19 cellular contexts compared by ENCODE assay signal in the genomic region with DNA sequence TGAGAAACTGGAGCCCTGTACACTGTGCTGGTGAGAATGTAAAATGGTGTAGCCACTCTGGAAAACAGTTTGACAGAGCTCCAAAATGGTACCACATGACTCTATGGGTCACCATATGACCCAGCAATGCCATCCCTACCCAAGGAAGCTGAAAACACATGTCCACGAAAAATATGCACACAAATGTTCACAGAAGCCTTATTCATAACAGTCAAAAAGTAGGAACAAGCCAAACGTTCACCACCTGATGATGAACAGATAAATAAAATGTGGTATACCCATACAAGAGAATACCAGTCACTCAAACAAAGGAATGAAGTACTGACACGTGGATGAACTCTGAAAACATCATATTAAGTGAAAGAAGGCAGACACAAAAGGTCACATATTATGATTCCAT. TPM values are rescaled to one million over a fixed set of nuclear protein-coding genes. Genes with fewer than 3 reads are reported as not detected.
DNase-seq lines count a peak whose midpoint lies in the region; ATAC-seq, FAIRE-seq and TF ChIP-seq lines count a peak whose summit lies in the region.
"Had no signal": no experiment of that assay in that cellular context is flagged by ENCODE, and none has a peak within 500 bp of the region (broad histone marks: within the 10 kb centered on the region; RNA-seq: fewer than 3 reads in every experiment).

No MANE protein-coding gene starts in this region.

- H3K36me3 Mint-ChIP-seq in astrocyte (ENCODE audit: low read depth, unreplicated experiment) = peaks cover 6% of the 10 kb centered on the region

- 51% methylated on average over 3 of the region's 3 CpGs for WGBS in right cardiac atrium
- 26 to 50% (median 28%) methylated on average over 3 of the region's 3 CpGs for WGBS in stomach, 5 donors
- WGBS in lower leg skin, 2 donors = 56 to 59% methylated on average over 3 of the region's 3 CpGs
- WGBS in mesendoderm (ENCODE audit: extremely low coverage, insufficient coverage, low lambda C conversion rate) = no CpG with 5 or more reads among the region's 3 CpGs

- intact Hi-C loops in left ventricle myocardium inferior (cut with micrococcal nuclease) = no loop called here
- intact Hi-C loops in Right ventricle myocardium inferior (cut with DNase I) = loop anchor here (10.0 kb wide), 2 partner anchors 388 to 622 kb away; partner anchors contain the start of genes CEP192 and IMPA2
- intact Hi-C loops in right cardiac atrium (cut with DNase I) = loop anchor here in 1 of 4 donors (10.0 kb wide), 1 partner anchor 58 kb away; no protein-coding TSS in a partner anchor
- intact Hi-C loops in stomach (cut with DNase I; ENCODE audit: low total_unique reads) = no loop called here
- intact Hi-C loops in lower leg skin (cut with DNase I; ENCODE audit: low total_unique reads) = no loop called here

- H3K27ac ChIP-seq in left ventricle myocardium inferior (replicated peaks) (peak overlapping the region; percentile 100), astrocyte (ENCODE audit: low read depth, low read length) (no peak overlapping the region), right cardiac atrium (ENCODE audit: low read length) (peak overlapping the region; percentile 51), stomach (peak overlapping the region in 4 of 5 donors; percentile 40 to 58 (median 54)), Peyer's patch (peak overlapping the region in 1 of 4 donors; percentile 43), mesendoderm (ENCODE audit: low read depth, low read length) (no peak overlapping the region)
- H3K27ac ChIP-seq: C4-2B had no signal

- H3K56ac ChIP-seq in mesendoderm (ENCODE audit: low read length) = no peak overlapping the region

- H3K27me3 Mint-ChIP-seq in astrocyte (ENCODE audit: low read depth, unreplicated experiment) = no peaks in the 10 kb centered on the region

- no peak overlapping the region for H3K9ac ChIP-seq in astrocyte (ENCODE audit: low read length)
- H3K9ac ChIP-seq in mesendoderm (ENCODE audit: low read length) = no peak overlapping the region

- H4K20me1 ChIP-seq in astrocyte (ENCODE audit: insufficient read depth, low read length) = peaks cover 74% of the 10 kb centered on the region

- peaks cover 86% of the 10 kb centered on the region for H3K79me2 ChIP-seq in astrocyte (ENCODE audit: insufficient read depth, low read length)
- peaks cover 61% of the 10 kb centered on the region for H3K79me2 ChIP-seq in mesendoderm (ENCODE audit: control insufficient read depth, insufficient read depth, low read length)

- H3K4me3 ChIP-seq in left ventricle myocardium inferior = peak overlapping the region; percentile 90
- H3K4me3 ChIP-seq in astrocyte (ENCODE audit: insufficient read depth, low read depth, low read length) = no peak overlapping the region
- no peak overlapping the region for H3K4me3 ChIP-seq in right cardiac atrium (ENCODE audit: low read length)
- H3K4me3 ChIP-seq in stomach = no peak overlapping the region
- H3K4me3 ChIP-seq in lower leg skin (ENCODE audit: low read depth, poor library complexity, severe bottlenecking) = no peak overlapping the region
- H3K4me3 ChIP-seq in Peyer's patch = no peak overlapping the region
- H3K4me3 ChIP-seq in mesendoderm (ENCODE audit: low read length) = no peak overlapping the region

- no peak overlapping the region for H2BK5ac ChIP-seq in mesendoderm (ENCODE audit: low read length)

- H3K79me1 ChIP-seq in mesendoderm (ENCODE audit: low read length) = peaks cover 15% of the 10 kb centered on the region

- no peaks in the 10 kb centered on the region for H3K9me3 ChIP-seq in left ventricle myocardium inferior (replicated peaks)
- no peaks in the 10 kb centered on the region for H3K9me3 ChIP-seq in astrocyte (ENCODE audit: insufficient read depth, low read depth, low read length)
- no peaks in the 10 kb centered on the region for H3K9me3 ChIP-seq in right cardiac atrium (ENCODE audit: control insufficient read depth, low read length)
- H3K9me3 ChIP-seq in stomach = no peaks in the 10 kb centered on the region
- H3K9me3 ChIP-seq in Peyer's patch = no peaks in the 10 kb centered on the region

- H2AFZ ChIP-seq in astrocyte (ENCODE audit: low read depth, low read length) = no peak overlapping the region

- H3K4me2 ChIP-seq in astrocyte (ENCODE audit: low read length) (no peak overlapping the region), mesendoderm (ENCODE audit: low read length) (no peak overlapping the region)

- no peak overlapping the region for H2AK5ac ChIP-seq in mesendoderm (ENCODE audit: low read length)

- no peak for DNase-seq in left ventricle myocardium inferior
- no peak for DNase-seq in Right ventricle myocardium inferior (ENCODE audit: missing footprints)
- no peak for DNase-seq in astrocyte (ENCODE audit: low read depth)
- no peak for DNase-seq in right cardiac atrium
- DNase-seq in stomach = no peak
- DNase-seq in lower leg skin (ENCODE audit: low spot score in 2 of 2) = no peak
- no peak for DNase-seq in Peyer's patch
- no peak for DNase-seq in mesendoderm
- DNase-seq: COR-L47, DMS153, NCI-H1417, NCI-H1930, NCI-H2171, NCI-H446 treated with DMSO at 0.1 percent for 48 hours, NCI-H774 had no signal

- no peak for TF ChIP-seq EP300 in stomach (IDR thresholded peaks at IDR 0.05)

- H3K36me3 ChIP-seq in left ventricle myocardium inferior (peaks cover 31% of the 10 kb centered on the region), astrocyte (ENCODE audit: insufficient read depth, low read length) (peaks cover 8% of the 10 kb centered on the region), stomach (peaks cover 11 to 31% (median 23%) of the 10 kb centered on the region in 4 donors), Peyer's patch (peaks cover 0 to 19% (median under 1%) of the 10 kb centered on the region in 3 donors), mesendoderm (ENCODE audit: control insufficient read depth, insufficient read depth, low read length) (no peaks in the 10 kb centered on the region)

- H3K9me3 Mint-ChIP-seq in astrocyte (ENCODE audit: unreplicated experiment) = no peaks in the 10 kb centered on the region

- H2BK15ac ChIP-seq in mesendoderm (replicated peaks; ENCODE audit: low read depth) = no peak overlapping the region

- H3K27ac Mint-ChIP-seq in astrocyte (ENCODE audit: unreplicated experiment) = no peak overlapping the region

- H4K8ac ChIP-seq in mesendoderm (ENCODE audit: low read depth, low read length) = no peak overlapping the region

- FAIRE-seq in astrocyte (lab: Jason Lieb, UNC) = no peak
- FAIRE-seq: A204.1, H54 had no signal

- TF ChIP-seq CTCF in left ventricle myocardium inferior (IDR thresholded peaks at IDR 0.05; ENCODE audit: borderline replicate concordance) (no peak), astrocyte (IDR thresholded peaks at IDR 0.05; ENCODE audit: insufficient read depth, low read depth, low read length) (no peak), stomach (IDR thresholded peaks at IDR 0.05) (no peak), lower leg skin (IDR thresholded peaks at IDR 0.05) (no peak), Peyer's patch (IDR thresholded peaks at IDR 0.05) (no peak)

- H3K23ac ChIP-seq in mesendoderm (ENCODE audit: low read length) = no peak overlapping the region

- ATAC-seq in Right ventricle myocardium inferior = no peak
- no peak for ATAC-seq in right cardiac atrium
- ATAC-seq: Panc1 had no signal

- no peak overlapping the region for H2BK120ac ChIP-seq in mesendoderm (ENCODE audit: low read depth, low read length)

- H3K4ac ChIP-seq in mesendoderm (ENCODE audit: low read depth, low read length) = no peak overlapping the region

- H3K4me1 ChIP-seq in left ventricle myocardium inferior = peaks cover 95% of the 10 kb centered on the region
- peaks cover 23% of the 10 kb centered on the region for H3K4me1 ChIP-seq in astrocyte (ENCODE audit: insufficient read depth, low read length)
- H3K4me1 ChIP-seq in right cardiac atrium (ENCODE audit: control insufficient read depth, insufficient read depth, low read length) = peaks cover 12% of the 10 kb centered on the region
- peaks cover 25 to 59% (median 54%) of the 10 kb centered on the region in 4 donors for H3K4me1 ChIP-seq in stomach
- H3K4me1 ChIP-seq in Peyer's patch = peaks cover 0 to 55% (median 2%) of the 10 kb centered on the region in 4 donors
- H3K4me1 ChIP-seq in mesendoderm (ENCODE audit: control insufficient read depth, low read depth, low read length) = peaks cover 2% of the 10 kb centered on the region

- no peak overlapping the region for H4K5ac ChIP-seq in mesendoderm (ENCODE audit: low read length)

- no peaks in the 10 kb centered on the region for H3K27me3 ChIP-seq in left ventricle myocardium inferior (ENCODE audit: low read depth)
- H3K27me3 ChIP-seq in astrocyte (ENCODE audit: insufficient read depth, low read length) = no peaks in the 10 kb centered on the region
- no peaks in the 10 kb centered on the region for H3K27me3 ChIP-seq in right cardiac atrium (ENCODE audit: control insufficient read depth, insufficient read depth)
- no peaks in the 10 kb centered on the region for H3K27me3 ChIP-seq in stomach
- no peaks in the 10 kb centered on the region for H3K27me3 ChIP-seq in Peyer's patch
- no peaks in the 10 kb centered on the region for H3K27me3 ChIP-seq in mesendoderm (ENCODE audit: insufficient read depth, low read length, poor library complexity)

- peaks cover 20% of the 10 kb centered on the region for H3K4me1 Mint-ChIP-seq in astrocyte (ENCODE audit: low read depth, unreplicated experiment)

- peak overlapping the region; percentile 51 for H3K4me3 Mint-ChIP-seq in astrocyte (ENCODE audit: unreplicated experiment)

- H3K18ac ChIP-seq in mesendoderm (ENCODE audit: low read length) = no peak overlapping the region

- TF ChIP-seq POLR2A in stomach (IDR thresholded peaks at IDR 0.05) (no peak), lower leg skin (IDR thresholded peaks at IDR 0.05) (no peak), Peyer's patch (IDR thresholded peaks at IDR 0.05) (no peak)

RNA-seq across cellular contexts. Expression of gene AFG3L2, which starts 4.6 kb away (rescaled TPM):
- 136 TPM for total RNA-seq in left ventricle myocardium inferior
- 140 TPM for total RNA-seq in Right ventricle myocardium inferior
- total RNA-seq in astrocyte = 43.9 and 46.7 TPM in 2 replicates
- 10 to 100 TPM; 73.1 to 88.4 (median 80.2) TPM for total RNA-seq in right cardiac atrium
- 53.3 TPM for polyA plus RNA-seq in right cardiac atrium
- total RNA-seq in stomach = 100 to 1,000 TPM in 2 of 5 donors, 10 to 100 TPM in 3; 36.2 to 144 (median 58.0) TPM
- polyA plus RNA-seq in stomach = 10 to 100 TPM; 21.7 to 29.9 (median 24.1) TPM
- total RNA-seq in lower leg skin = 10 to 100 TPM; 57.5 to 67.9 (median 60.1) TPM
- total RNA-seq in Peyer's patch = 100 to 1,000 TPM in 2 of 4 donors, 10 to 100 TPM in 2; 47.9 to 111 (median 94.8) TPM
- 52.6 TPM for polyA plus RNA-seq in mesendoderm (2013, experiment 1 of 2)
- polyA plus RNA-seq in mesendoderm (2013, experiment 2 of 2) = 52.4 TPM

RNA-seq across cellular contexts. Expression of gene PRELID3A, which starts 35.3 kb away (rescaled TPM):
- total RNA-seq in left ventricle myocardium inferior (1.2 TPM), Right ventricle myocardium inferior (1.9 TPM), astrocyte (11.5 and 12.3 TPM in 2 replicates), right cardiac atrium (1 to 10 TPM; 1.7 to 3.9 (median 2.0) TPM), stomach (1 to 10 TPM in 2 of 5 donors, not detected in 3; 1.3 to 1.8 TPM), lower leg skin (1 to 10 TPM in 2 of 4 donors, under 1 TPM in 2; 0.69 to 5.0 (median 1.7) TPM), Peyer's patch (under 1 TPM in 1 of 4 donors, not detected in 3; 0.70 TPM)
- polyA plus RNA-seq in right cardiac atrium (1.9 TPM), stomach (1 to 10 TPM; 1.2 to 2.8 (median 2.2) TPM)
- 4.7 TPM for polyA plus RNA-seq in mesendoderm (2013, experiment 1 of 2)
- 5.1 TPM for polyA plus RNA-seq in mesendoderm (2013, experiment 2 of 2)

Comparison
In these comparisons a context has a peak if more than half of its experiments do, and no peak if none do; other contexts are left out.
1. H3K27ac ChIP-seq: peak in left ventricle myocardium inferior (single experiment), right cardiac atrium (single experiment) and stomach (4 of 5); none in astrocyte (single experiment) and mesendoderm (single experiment).